ENCODE assay signal across 14 cellular contexts in genomic region chr15:40892449-40893012, GRCh38. TPM values are rescaled to one million over a fixed set of nuclear protein-coding genes. Genes with fewer than 3 reads are reported as not detected.
DNase-seq lines count a peak whose midpoint lies in the region; ATAC-seq, FAIRE-seq and TF ChIP-seq lines count a peak whose summit lies in the region.
"Had no signal": no experiment of that assay in that cellular context is flagged by ENCODE, and none has a peak within 500 bp of the region (broad histone marks: within the 10 kb centered on the region; RNA-seq: fewer than 3 reads in every experiment).

No MANE protein-coding gene starts in this region.

- peak; percentile 8 for DNase-seq in H7
- no peak for DNase-seq in K562 (ENCODE audit: extremely low read depth in 1 of 4, low spot score in 3 of 4)
- DNase-seq in mucosa of descending colon: peak in 2 of 3 donors; percentile 30 to 45
- DNase-seq in suprapubic skin (ENCODE audit: low spot score in 2 of 2): no peak
- no peak for DNase-seq in lower leg skin (ENCODE audit: low spot score in 2 of 2)
- DNase-seq in NCI-H345 treated with DMSO at 0.1 percent for 48 hours (lab: John Stamatoyannopoulos, UW; ENCODE audit: unreplicated experiment): no peak
- DNase-seq: effector memory CD4-positive, alpha-beta T cell; gastrocnemius medialis had no signal

- BruUV-seq in K562 (replicated peaks; lab: Mats Ljungman, UMichigan): no TSS peak

- peaks cover 7% of the 10 kb centered on the region for H3K36me3 ChIP-seq in H7 (replicated peaks; ENCODE audit: control insufficient read depth, insufficient read depth, low read length)
- peaks cover 16% of the 10 kb centered on the region; the same call in 2 of the 3 replicates for H3K36me3 ChIP-seq in K562 (ENCODE audit: control insufficient read depth, insufficient read depth, low read length)
- no peaks in the 10 kb centered on the region for H3K36me3 ChIP-seq in mucosa of descending colon (ENCODE audit: low read depth)
- peaks cover 10% of the 10 kb centered on the region for H3K36me3 ChIP-seq in suprapubic skin
- H3K36me3 ChIP-seq: ovary had no signal

- no peak overlapping the region for H3K9ac ChIP-seq in K562 (ENCODE audit: insufficient read depth in 1 of 2, low read depth in 2 of 2, low read length in 2 of 2)

- TF ChIP-seq CTCF in K562 (IDR thresholded peaks at IDR 0.05 in 2 of 3, conservative IDR thresholded peaks at IDR 0.05 in 1 of 3; ENCODE audit: insufficient read depth in 2 of 3, low read depth in 1 of 3, low read length in 3 of 3) (no peak), mucosa of descending colon (IDR thresholded peaks at IDR 0.05) (no peak), suprapubic skin (IDR thresholded peaks at IDR 0.05) (no peak), lower leg skin (IDR thresholded peaks at IDR 0.05) (no peak)

- H2AFZ ChIP-seq in K562 (ENCODE audit: low read depth, low read length): peak overlapping the region; percentile 21; the same call in 1 of the 2 replicates

- no peak overlapping the region for H3K27ac ChIP-seq in K562 (ENCODE audit: extremely low read depth, low read depth, low read length)
- H3K27ac ChIP-seq in suprapubic skin: peak overlapping the region; percentile 11
- H3K27ac ChIP-seq: thyroid gland had no signal

- peaks cover 8 to 16% of the 10 kb centered on the region in 2 experiments; a peak in 4 of 5 replicates for H3K4me1 ChIP-seq in K562 (replicated peaks in 1 of 2; ENCODE audit: control insufficient read depth in 2 of 2, insufficient read depth in 2 of 2, low read length in 2 of 2)
- peaks cover 11% of the 10 kb centered on the region for H3K4me1 ChIP-seq in mucosa of descending colon (ENCODE audit: low read depth)
- H3K4me1 ChIP-seq in suprapubic skin: peaks cover 24% of the 10 kb centered on the region

- TF ChIP-seq RAD21 in K562 (CRISPR knock-in tag; conservative IDR thresholded peaks at IDR 0.05 in 1 of 2, IDR thresholded peaks at IDR 0.05 in 1 of 2): no peak

- in situ Hi-C loops in K562 (cut with MboI): loop anchor here (5.0 to 10.0 kb wide), 2 partner anchors 35 to 218 kb away; no protein-coding TSS in a partner anchor

- H3K4me3 ChIP-seq in H7 (ENCODE audit: insufficient read depth, low read depth, low read length) (no peak overlapping the region), K562 (no peak overlapping the region), mucosa of descending colon (no peak overlapping the region), suprapubic skin (no peak overlapping the region), lower leg skin (ENCODE audit: low read depth, poor library complexity, severe bottlenecking) (no peak overlapping the region)
- H3K4me3 ChIP-seq: esophagus muscularis mucosa, gastrocnemius medialis, lung, ovary, thyroid gland had no signal

- H3K27me3 ChIP-seq in H7 (ENCODE audit: control insufficient read depth, insufficient read depth, low read length): peaks cover 4% of the 10 kb centered on the region
- H3K27me3 ChIP-seq in K562 (ENCODE audit: control insufficient read depth in 2 of 2, insufficient read depth in 2 of 2, low read length in 2 of 2): no peaks in the 10 kb centered on the region
- no peaks in the 10 kb centered on the region for H3K27me3 ChIP-seq in suprapubic skin
- H3K27me3 ChIP-seq: esophagus muscularis mucosa, gastrocnemius medialis, ovary, thyroid gland had no signal

- H3K79me2 ChIP-seq in K562 (ENCODE audit: control insufficient read depth, insufficient read depth, low read length): peaks cover 17% of the 10 kb centered on the region

- TF ChIP-seq POLR2A in K562 (conservative IDR thresholded peaks at IDR 0.05) (no peak), suprapubic skin (IDR thresholded peaks at IDR 0.05) (no peak), lower leg skin (IDR thresholded peaks at IDR 0.05) (no peak)

- intact Hi-C loops in K562 (cut with micrococcal nuclease): loop anchor here (1.0 to 10.0 kb wide), 4 partner anchors 107 to 298 kb away; partner anchors contain the start of gene KNL1
- intact Hi-C loops in mucosa of descending colon (cut with DNase I, micrococcal nuclease): loop anchor here (2.0 to 5.0 kb wide), 2 partner anchors 35 to 36 kb away; no protein-coding TSS in a partner anchor
- intact Hi-C loops in lower leg skin (cut with DNase I; ENCODE audit: low total_unique reads): no loop called here

- no peaks in the 10 kb centered on the region for H3K9me3 ChIP-seq in K562 (replicated peaks; ENCODE audit: control insufficient read depth, insufficient read depth, low read depth, low read length)
- H3K9me3 ChIP-seq in mucosa of descending colon: no peaks in the 10 kb centered on the region
- H3K9me3 ChIP-seq in suprapubic skin: no peaks in the 10 kb centered on the region
- H3K9me3 ChIP-seq: esophagus muscularis mucosa, gastrocnemius medialis, ovary, thyroid gland had no signal

- no peak for FAIRE-seq in K562 (lab: Jason Lieb, UNC)
- FAIRE-seq: islet of Langerhans had no signal

- no peaks in the 10 kb centered on the region for H3K9me1 ChIP-seq in K562 (ENCODE audit: control insufficient read depth, insufficient read depth, low read length)

- CTCF ChIA-PET in K562 (lab: Yijun Ruan, JAX; ENCODE audit: low intra/inter-chr PET ratio): interaction anchor here (1.1 to 6.7 kb wide), 3 partner anchors 35 to 110 kb away, joined by 6 to 75 read pairs (median 66); no protein-coding TSS in a partner anchor

- no peaks in the 10 kb centered on the region for H4K20me1 ChIP-seq in K562 (replicated peaks; ENCODE audit: control insufficient read depth, insufficient read depth, low read length)

- no peak overlapping the region; the same call in 1 of the 2 replicates for H3K4me2 ChIP-seq in K562 (ENCODE audit: insufficient read depth, low read length)

- WGBS in K562 (ENCODE audit: insufficient coverage, low coverage, missing lambda C conversion rate): 4% methylated on average over 2 of the region's 2 CpGs
- WGBS in suprapubic skin: 100% methylated on average over 2 of the region's 2 CpGs
- WGBS in lower leg skin, 2 donors: 88 to 94% methylated on average over 2 of the region's 2 CpGs

- no peak for TF ChIP-seq EP300 in K562 (IDR thresholded peaks at IDR 0.05; ENCODE audit: low read length)
- no peak for TF ChIP-seq EP300 in suprapubic skin (IDR thresholded peaks at IDR 0.05)

- POLR2A ChIA-PET in K562 (lab: Yijun Ruan, JAX): interaction anchor here (0.6 to 1.4 kb wide), 7 partner anchors 19 to 537 kb away, joined by 3 to 6 read pairs (median 3); partner anchors contain the start of gene RHOV

- ATAC-seq in K562 (no peak), mucosa of descending colon (peak; percentile 7), HG03045 (IDR thresholded peaks at IDR 0.05; ENCODE audit: unreplicated experiment) (no peak)
- ATAC-seq: gastrocnemius medialis had no signal

RNA-seq across cellular contexts. Expression of gene VPS18, which starts 1.7 kb away (rescaled TPM):
- total RNA-seq in H7 (2014; rRNA removed; shearing (Covaris generic)): 33.3 and 39.5 TPM in 2 replicates
- total RNA-seq in K562 (2011; cell fraction: chromatin; rRNA removed; ENCODE audit: low replicate concordance): 9.0 and 33.9 TPM in 2 replicates
- 25.9 and 30.9 TPM in 2 replicates for total RNA-seq in K562 (2011; cell fraction: nucleolus; rRNA removed)
- 9.9 and 14.4 TPM in 2 replicates for total RNA-seq in K562 (2011; cell fraction: nucleoplasm; rRNA removed)
- total RNA-seq in K562 (2014; rRNA removed) (17.3 and 20.0 TPM in 2 replicates), K562 (2014; rRNA removed; fragmentation: Illumina TruSeq; extraction: Trizol) (4.3 and 5.3 TPM in 2 replicates), K562 (2015; rRNA removed; fragmentation: Illumina TruSeq; extraction: Trizol) (14.6 and 14.7 TPM in 2 replicates), K562 (2021) (19.9 and 20.8 TPM in 2 replicates), mucosa of descending colon (10 to 100 TPM; 14.1 to 21.1 (median 18.0) TPM), suprapubic skin (10 to 100 TPM; 15.0 to 24.9 (median 19.7) TPM), lower leg skin (10 to 100 TPM; 15.4 to 29.9 (median 25.7) TPM)
- polyA plus RNA-seq in K562 (2011; rRNA removed) (5.9 and 9.0 TPM in 2 replicates), K562 (2014; fragmentation: Illumina TruSeq; extraction: Trizol) (9.5 and 11.8 TPM in 2 replicates), K562 (2014; fragmentation: Nextera tagmentation; extraction: Ambion mirVana) (under 1 TPM; 0.73 to 0.88 TPM), K562 (2014; rRNA removed) (8.5 and 9.9 TPM in 2 replicates)
- 8.9 and 18.1 TPM in 2 replicates for polyA plus RNA-seq in K562 (2011; cell fraction: cytosol; rRNA removed)
- 9.1 and 13.6 TPM in 2 replicates for polyA plus RNA-seq in K562 (2011; cell fraction: nucleus; rRNA removed)
- polyA plus RNA-seq in K562 (2012): 14.0 and 19.3 TPM in 2 replicates
- polyA minus RNA-seq in K562 (2011; rRNA and poly(A)+ RNA removed): 15.1 and 21.7 TPM in 2 replicates
- 17.4 and 23.2 TPM in 2 replicates for polyA minus RNA-seq in K562 (2011; cell fraction: cytosol; rRNA and poly(A)+ RNA removed)
- 7.5 and 10.6 TPM in 2 replicates for polyA minus RNA-seq in K562 (2011; cell fraction: nucleus; rRNA and poly(A)+ RNA removed)

RNA-seq across cellular contexts. Expression of gene RHOV, which starts 18.5 kb away (rescaled TPM):
- 2.0 and 2.1 TPM in 2 replicates for total RNA-seq in H7 (2014; rRNA removed; shearing (Covaris generic))
- total RNA-seq in K562 (2011; cell fraction: chromatin; rRNA removed; ENCODE audit: low replicate concordance): 1.1 and 1.9 TPM in 2 replicates
- 1.8 TPM in 2 replicates for total RNA-seq in K562 (2011; cell fraction: nucleolus; rRNA removed)
- total RNA-seq in K562 (2011; cell fraction: nucleoplasm; rRNA removed): 1.0 and 1.1 TPM in 2 replicates
- total RNA-seq in K562 (2014; rRNA removed) (2.0 and 2.2 TPM in 2 replicates), K562 (2014; rRNA removed; fragmentation: Illumina TruSeq; extraction: Trizol) (0.73 and 1.1 TPM in 2 replicates), K562 (2015; rRNA removed; fragmentation: Illumina TruSeq; extraction: Trizol) (0.45 and 0.72 TPM in 2 replicates), K562 (2021) (1.9 and 2.0 TPM in 2 replicates), mucosa of descending colon (1 to 10 TPM; 1.6 to 6.2 (median 3.5) TPM), suprapubic skin (10 to 100 TPM; 46.9 to 96.3 (median 79.7) TPM), lower leg skin (100 to 1,000 TPM in 1 of 4 donors, 10 to 100 TPM in 3; 78.5 to 111 (median 95.9) TPM)
- polyA plus RNA-seq in K562 (2011; rRNA removed) (1.1 and 1.2 TPM in 2 replicates), K562 (2014; fragmentation: Illumina TruSeq; extraction: Trizol) (1.1 TPM in 2 replicates), K562 (2014; fragmentation: Nextera tagmentation; extraction: Ambion mirVana) (under 1 TPM; 0.08 to 0.18 TPM), K562 (2014; rRNA removed) (1.4 and 2.6 TPM in 2 replicates)
- polyA plus RNA-seq in K562 (2011; cell fraction: cytosol; rRNA removed): 1.3 and 2.4 TPM in 2 replicates
- polyA plus RNA-seq in K562 (2011; cell fraction: nucleus; rRNA removed): 1.0 and 1.1 TPM in 2 replicates
- polyA plus RNA-seq in K562 (2012): 0.51 and 1.3 TPM in 2 replicates
- polyA minus RNA-seq in K562 (2011; rRNA and poly(A)+ RNA removed): 0.77 and 1.3 TPM in 2 replicates
- 1.4 TPM in 1 of 2 replicates, not detected in the other for polyA minus RNA-seq in K562 (2011; cell fraction: cytosol; rRNA and poly(A)+ RNA removed)
- 1.1 and 1.3 TPM in 2 replicates for polyA minus RNA-seq in K562 (2011; cell fraction: nucleus; rRNA and poly(A)+ RNA removed)
- total RNA-seq: esophagus muscularis mucosa, gastrocnemius medialis had no signal

RNA-seq across cellular contexts. Expression of gene DLL4, which starts 36.6 kb away (rescaled TPM):
- 0.26 TPM in 1 of 2 replicates, not detected in the other for total RNA-seq in H7 (2014; rRNA removed; shearing (Covaris generic))
- total RNA-seq in K562 (2011; cell fraction: chromatin; rRNA removed; ENCODE audit: low replicate concordance): 3.0 and 5.4 TPM in 2 replicates
- total RNA-seq in K562 (2011; cell fraction: nucleolus; rRNA removed): 5.5 and 6.0 TPM in 2 replicates
- 2.8 and 3.7 TPM in 2 replicates for total RNA-seq in K562 (2011; cell fraction: nucleoplasm; rRNA removed)
- total RNA-seq in K562 (2014; rRNA removed) (0.59 and 0.78 TPM in 2 replicates), K562 (2014; rRNA removed; fragmentation: Illumina TruSeq; extraction: Trizol) (0.26 and 0.40 TPM in 2 replicates), K562 (2015; rRNA removed; fragmentation: Illumina TruSeq; extraction: Trizol) (0.43 and 0.60 TPM in 2 replicates), K562 (2021) (1.1 and 1.3 TPM in 2 replicates), mucosa of descending colon (10 to 100 TPM in 2 of 3 donors, 1 to 10 TPM in 1; 9.4 to 23.0 (median 15.6) TPM), suprapubic skin (1 to 10 TPM in 3 of 4 donors, under 1 TPM in 1; 0.47 to 5.3 (median 2.6) TPM), lower leg skin (1 to 10 TPM; 4.0 to 8.3 (median 5.1) TPM)
- polyA plus RNA-seq in K562 (2011; rRNA removed) (0.40 and 0.77 TPM in 2 replicates), K562 (2014; fragmentation: Illumina TruSeq; extraction: Trizol) (0.42 and 0.62 TPM in 2 replicates), K562 (2014; fragmentation: Nextera tagmentation; extraction: Ambion mirVana) (under 1 TPM in 1 of 2 experiments, not detected in 1; 0.04 TPM), K562 (2014; rRNA removed) (0.30 and 0.89 TPM in 2 replicates)
- 0.46 and 0.75 TPM in 2 replicates for polyA plus RNA-seq in K562 (2011; cell fraction: cytosol; rRNA removed)
- 2.3 and 2.4 TPM in 2 replicates for polyA plus RNA-seq in K562 (2011; cell fraction: nucleus; rRNA removed)
- polyA plus RNA-seq in K562 (2012): 0.30 and 0.60 TPM in 2 replicates
- 0.53 and 0.54 TPM in 2 replicates for polyA minus RNA-seq in K562 (2011; rRNA and poly(A)+ RNA removed)
- polyA minus RNA-seq in K562 (2011; cell fraction: cytosol; rRNA and poly(A)+ RNA removed): 0.57 and 0.64 TPM in 2 replicates
- polyA minus RNA-seq in K562 (2011; cell fraction: nucleus; rRNA and poly(A)+ RNA removed): 2.0 and 3.0 TPM in 2 replicates

RNA-seq across cellular contexts. Expression of gene SPINT1, which starts 48.7 kb away (rescaled TPM):
- total RNA-seq in H7 (2014; rRNA removed; shearing (Covaris generic)): 81.1 and 109 TPM in 2 replicates
- total RNA-seq in K562 (2011; cell fraction: chromatin; rRNA removed; ENCODE audit: low replicate concordance): 10.1 and 24.8 TPM in 2 replicates
- 24.3 and 37.9 TPM in 2 replicates for total RNA-seq in K562 (2011; cell fraction: nucleolus; rRNA removed)
- total RNA-seq in K562 (2011; cell fraction: nucleoplasm; rRNA removed): 13.6 and 20.2 TPM in 2 replicates
- total RNA-seq in K562 (2014; rRNA removed): 1.5 and 2.1 TPM in 2 replicates
- total RNA-seq in K562 (2014; rRNA removed; fragmentation: Illumina TruSeq; extraction: Trizol): 1.1 and 1.8 TPM in 2 replicates
- total RNA-seq in K562 (2015; rRNA removed; fragmentation: Illumina TruSeq; extraction: Trizol): 0.94 and 0.98 TPM in 2 replicates
- 3.2 and 4.5 TPM in 2 replicates for total RNA-seq in K562 (2021)
- polyA plus RNA-seq in K562 (2011; rRNA removed): 2.8 and 5.6 TPM in 2 replicates
- 4.1 and 7.4 TPM in 2 replicates for polyA plus RNA-seq in K562 (2011; cell fraction: cytosol; rRNA removed)
- 9.8 and 17.8 TPM in 2 replicates for polyA plus RNA-seq in K562 (2011; cell fraction: nucleus; rRNA removed)
- polyA plus RNA-seq in K562 (2012): 4.0 and 7.3 TPM in 2 replicates
- polyA plus RNA-seq in K562 (2014; fragmentation: Illumina TruSeq; extraction: Trizol): 3.9 and 4.5 TPM in 2 replicates
- polyA plus RNA-seq in K562 (2014; fragmentation: Nextera tagmentation; extraction: Ambion mirVana): under 1 TPM; 0.78 to 0.80 TPM
- 2.3 and 3.3 TPM in 2 replicates for polyA plus RNA-seq in K562 (2014; rRNA removed)
- polyA minus RNA-seq in K562 (2011; rRNA and poly(A)+ RNA removed): 3.5 and 3.7 TPM in 2 replicates
- 4.8 and 6.5 TPM in 2 replicates for polyA minus RNA-seq in K562 (2011; cell fraction: cytosol; rRNA and poly(A)+ RNA removed)
- polyA minus RNA-seq in K562 (2011; cell fraction: nucleus; rRNA and poly(A)+ RNA removed): 5.0 and 5.2 TPM in 2 replicates
- 100 to 1,000 TPM; 167 to 415 (median 324) TPM for total RNA-seq in mucosa of descending colon
- total RNA-seq in suprapubic skin: 100 to 1,000 TPM; 303 to 430 (median 372) TPM
- total RNA-seq in lower leg skin: 100 to 1,000 TPM; 428 to 515 (median 502) TPM

Comparison
In these comparisons a context has a peak if more than half of its experiments do, and no peak if none do; other contexts are left out.
1. DNase-seq: peak in H7 (single experiment) and mucosa of descending colon (2 of 3); none in K562 (0 of 4), suprapubic skin (0 of 2), lower leg skin (0 of 2) and NCI-H345 treated with DMSO at 0.1 percent for 48 hours (single experiment).
2. RNA of gene RHOV, which starts 18.5 kb away (total RNA-seq): 78.5 to 111 TPM in lower leg skin and 46.9 to 96.3 TPM in suprapubic skin; 1.6 to 6.2 TPM in mucosa of descending colon, 2.0 to 2.1 TPM in H7 and 0.45 to 2.2 TPM in K562; every median in the first group is over 4 times any median in the second.